ENCODE assay signal across 29 cellular contexts in the genomic region with DNA sequence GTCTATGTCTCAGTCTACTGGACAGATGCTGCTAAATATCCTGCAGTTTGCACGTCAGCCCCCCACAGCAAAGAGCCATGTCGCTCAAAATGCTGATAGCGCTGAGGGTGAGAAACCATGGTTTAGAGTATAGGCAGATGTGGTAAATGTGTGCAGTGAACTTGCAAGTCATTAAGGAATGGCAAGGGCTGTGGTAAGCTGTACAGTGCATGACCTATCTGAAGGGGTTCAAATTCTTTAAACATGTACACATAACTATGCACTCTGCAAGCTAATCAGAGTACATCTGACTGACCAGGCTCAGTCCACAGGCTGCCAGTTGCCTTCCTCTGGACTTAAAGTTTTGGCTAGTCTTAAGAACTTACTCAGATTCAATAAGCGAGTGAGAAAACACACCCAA.
"Had no signal": no experiment of that assay in that cellular context is flagged by ENCODE, and none has a peak within 500 bp of the region (broad histone marks: within the 10 kb centered on the region; RNA-seq: fewer than 3 reads in every experiment).

No MANE protein-coding gene starts in this region.

- FAIRE-seq: small intestine, urothelium cell line had no signal

- H3K27me3 ChIP-seq: neural progenitor cell, ovary, right lobe of liver, sigmoid colon, suprapubic skin, testis, tibial artery, transverse colon, vagina had no signal

- H3K27ac Mint-ChIP-seq: naive thymus-derived CD4-positive, alpha-beta T cell; natural killer cell; nephron; neural progenitor cell; stimulated activated effector memory CD8-positive, alpha-beta T cell treated with anti-CD3 and anti-CD28 coated beads, Interleukin-12 subunit alpha, Interleukin-12 subunit beta, amount 100 ng/mL, for 72 hours; stimulated activated naive CD8-positive, alpha-beta T cell treated with anti-CD3 and anti-CD28 coated beads, Interleukin-15, amount 100 ng/mL, for 72 hours; type B pancreatic cell had no signal

- H3K27ac ChIP-seq: neural progenitor cell, ovary, parathyroid adenoma, prostate gland, right lobe of liver, sigmoid colon, suprapubic skin, testis, tibial artery, transverse colon, vagina had no signal

- H3K9me3 Mint-ChIP-seq: naive thymus-derived CD4-positive, alpha-beta T cell; nephron; neural progenitor cell; stimulated activated effector memory CD8-positive, alpha-beta T cell treated with anti-CD3 and anti-CD28 coated beads, Interleukin-12 subunit alpha, Interleukin-12 subunit beta, amount 100 ng/mL, for 72 hours; stimulated activated naive CD8-positive, alpha-beta T cell treated with anti-CD3 and anti-CD28 coated beads, Interleukin-15, amount 100 ng/mL, for 72 hours; type B pancreatic cell had no signal

- H3K4me1 ChIP-seq: neural progenitor cell, parathyroid adenoma, prostate gland, right lobe of liver, suprapubic skin, testis, tibial artery, transverse colon, vagina had no signal

- H3K36me3 Mint-ChIP-seq: naive thymus-derived CD4-positive, alpha-beta T cell; natural killer cell; neural progenitor cell; stimulated activated effector memory CD8-positive, alpha-beta T cell treated with anti-CD3 and anti-CD28 coated beads, Interleukin-12 subunit alpha, Interleukin-12 subunit beta, amount 100 ng/mL, for 72 hours; type B pancreatic cell had no signal

- H3K9ac ChIP-seq: neural progenitor cell, parathyroid adenoma had no signal

- H3K4me3 ChIP-seq: neural progenitor cell, ovary, prostate gland, right lobe of liver, sigmoid colon, suprapubic skin, testis, tibial artery, transverse colon, vagina had no signal

- H3K9me3 ChIP-seq: ovary, prostate gland, right lobe of liver, sigmoid colon, suprapubic skin, testis, tibial artery, transverse colon, vagina had no signal

- H3K79me2 ChIP-seq: parathyroid adenoma had no signal

- H3K27me3 Mint-ChIP-seq: stimulated activated naive CD8-positive, alpha-beta T cell treated with anti-CD3 and anti-CD28 coated beads, Interleukin-15, amount 100 ng/mL, for 72 hours had no signal

- H2AFZ ChIP-seq: neural progenitor cell, parathyroid adenoma had no signal

- ATAC-seq: naive thymus-derived CD4-positive, alpha-beta T cell; right cardiac atrium; right lobe of liver; stimulated activated naive CD8-positive, alpha-beta T cell treated with anti-CD3 and anti-CD28 coated beads, Interleukin-15, amount 100 ng/mL, for 72 hours; stimulated activated naive CD8-positive, alpha-beta T cell treated with anti-CD3 and anti-CD28 coated beads, Interleukin-15, Interleukin-2, amounts not matched to agents 100 U/mL and 50 U/mL, for 24 hours had no signal

- H3K36me3 ChIP-seq: neural progenitor cell, ovary, prostate gland, right lobe of liver, sigmoid colon, suprapubic skin, tibial artery, transverse colon, vagina had no signal

- H3K4me3 Mint-ChIP-seq: naive thymus-derived CD4-positive, alpha-beta T cell; natural killer cell; nephron; neural progenitor cell; stimulated activated effector memory CD8-positive, alpha-beta T cell treated with anti-CD3 and anti-CD28 coated beads, Interleukin-12 subunit alpha, Interleukin-12 subunit beta, amount 100 ng/mL, for 72 hours; stimulated activated naive CD8-positive, alpha-beta T cell treated with anti-CD3 and anti-CD28 coated beads, Interleukin-15, amount 100 ng/mL, for 72 hours; type B pancreatic cell had no signal

- H3K4me1 Mint-ChIP-seq: naive thymus-derived CD4-positive, alpha-beta T cell; natural killer cell; neural progenitor cell; stimulated activated effector memory CD8-positive, alpha-beta T cell treated with anti-CD3 and anti-CD28 coated beads, Interleukin-12 subunit alpha, Interleukin-12 subunit beta, amount 100 ng/mL, for 72 hours; stimulated activated naive CD8-positive, alpha-beta T cell treated with anti-CD3 and anti-CD28 coated beads, Interleukin-15, amount 100 ng/mL, for 72 hours had no signal

- DNase-seq: naive thymus-derived CD4-positive, alpha-beta T cell; natural killer cell; occipital lobe; ovary; posterior cingulate gyrus; right cardiac atrium; right lobe of liver; sigmoid colon; small intestine; stimulated activated CD4-positive, alpha-beta T cell treated with anti-CD3 and anti-CD28 coated beads, Interleukin-15, amount 100 ng/mL, for 24 hours; stimulated activated CD4-positive, alpha-beta T cell treated with anti-CD3 and anti-CD28 coated beads, Interleukin-2, amount 100 ng/mL, for 24 hours; stimulated activated CD4-positive, alpha-beta T cell treated with anti-CD3 and anti-CD28 coated beads, Interleukin-2, amount 100 ng/mL, for 48 hours; stimulated activated CD4-positive, alpha-beta T cell treated with anti-CD3 and anti-CD28 coated beads, Interleukin-4, amount 100 ng/mL, for 24 hours; stimulated activated naive CD4-positive, alpha-beta T cell; stimulated activated naive CD8-positive, alpha-beta T cell treated with anti-CD3 and anti-CD28 coated beads, Interleukin-15, amount 100 ng/mL, for 72 hours; stimulated activated naive CD8-positive, alpha-beta T cell treated with anti-CD3 and anti-CD28 coated beads, Interleukin-15, Interleukin-2, amounts not matched to agents 100 U/mL and 50 U/mL, for 24 hours; substantia nigra; testis; tibial artery; transverse colon had no signal

- H3K4me2 ChIP-seq: neural progenitor cell had no signal
